In the genomic region with DNA sequence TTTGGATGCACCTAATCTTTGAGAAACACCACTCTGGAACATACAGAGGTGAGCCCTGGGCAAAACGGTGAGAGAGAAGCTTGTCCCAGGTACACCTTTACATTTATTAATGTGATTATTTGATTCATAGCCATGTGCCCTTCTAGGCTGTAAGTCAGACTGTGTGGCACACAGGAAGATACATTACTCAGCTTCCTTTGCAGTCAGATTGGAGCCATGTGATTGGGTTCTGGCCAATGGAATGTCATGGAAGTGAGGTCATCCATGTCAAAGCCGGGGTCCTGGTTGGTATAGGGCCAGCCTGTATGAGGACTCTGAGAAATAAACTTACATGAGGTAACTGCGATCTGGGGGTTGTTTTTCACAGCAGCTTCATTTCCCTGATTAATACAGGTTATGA, we compare ENCODE assay signal across 15 cellular contexts.
DNase-seq lines count a peak whose midpoint lies in the region; ATAC-seq and TF ChIP-seq lines count a peak whose summit lies in the region.
"Had no signal": no experiment of that assay in that cellular context is flagged by ENCODE, and none has a peak within 500 bp of the region (broad histone marks: within the 10 kb centered on the region; RNA-seq: fewer than 3 reads in every experiment).

No MANE protein-coding gene starts in this region.

- no peak overlapping the region for H3K27ac ChIP-seq in osteoblast (ENCODE audit: low read depth, low read length)
- H3K27ac ChIP-seq: SK-N-MC had no signal

- H3K4me2 ChIP-seq in osteoblast (ENCODE audit: insufficient read depth, low read length), result peak overlapping the region; percentile 7

- H3K79me2 ChIP-seq in osteoblast (ENCODE audit: insufficient read depth, low read length), result no peaks in the 10 kb centered on the region

- H3K4me1 Mint-ChIP-seq in activated T-helper 2 cell treated with anti-CD3 and anti-CD28 coated beads, Interferon-gamma antibody, Interleukin-2, Interleukin-4, amounts not matched to agents 10 μg/mL and 5 μg/mL and 100 μg/mL, durations not matched to agents 14 hours and 24 hours and 36 hours (ENCODE audit: low read depth), result peaks cover 15% of the 10 kb centered on the region

- no peaks in the 10 kb centered on the region for H4K20me1 ChIP-seq in osteoblast (ENCODE audit: insufficient read depth, low read length)
- H4K20me1 ChIP-seq: BLaER1 treated with 17β-estradiol and CSF1 and Interleukin-3, amounts not matched to agents 10 nM and 100 nM had no signal

- H3K4me3 Mint-ChIP-seq in activated T-helper 2 cell treated with anti-CD3 and anti-CD28 coated beads, Interferon-gamma antibody, Interleukin-2, Interleukin-4, amounts not matched to agents 10 μg/mL and 5 μg/mL and 100 μg/mL, durations not matched to agents 14 hours and 24 hours and 36 hours (ENCODE audit: low read depth), result no peak overlapping the region

- TF ChIP-seq CTCF in osteoblast (IDR thresholded peaks at IDR 0.05; ENCODE audit: extremely low read depth, low read depth, low read length), result no peak

- no peak overlapping the region for H3K27ac Mint-ChIP-seq in activated T-helper 2 cell treated with anti-CD3 and anti-CD28 coated beads, Interferon-gamma antibody, Interleukin-2, Interleukin-4, amounts not matched to agents 10 μg/mL and 5 μg/mL and 100 μg/mL, durations not matched to agents 14 hours and 24 hours and 36 hours

- H3K36me3 Mint-ChIP-seq in activated T-helper 2 cell treated with anti-CD3 and anti-CD28 coated beads, Interferon-gamma antibody, Interleukin-2, Interleukin-4, amounts not matched to agents 10 μg/mL and 5 μg/mL and 100 μg/mL, durations not matched to agents 14 hours and 24 hours and 36 hours (ENCODE audit: low read depth), result no peaks in the 10 kb centered on the region

- H3K27me3 ChIP-seq in osteoblast (ENCODE audit: insufficient read depth, low read length), result no peaks in the 10 kb centered on the region
- H3K27me3 ChIP-seq: BLaER1 treated with 17β-estradiol and CSF1 and Interleukin-3, amounts not matched to agents 10 nM and 100 nM had no signal

- DNase-seq in ELR (ENCODE audit: low read depth), result peak; percentile 78
- DNase-seq in NCI-H226, result peak; percentile 69
- DNase-seq in dermis blood vessel endothelial cell, result peak; percentile 89
- peak; percentile 22 for DNase-seq in osteoblast (ENCODE audit: insufficient read length, low spot score, missing footprints)
- no peak for DNase-seq in activated T-helper 2 cell treated with anti-CD3 and anti-CD28 coated beads, Interferon-gamma antibody, Interleukin-2, Interleukin-4, amounts not matched to agents 10 μg/mL and 5 μg/mL and 100 μg/mL, durations not matched to agents 14 hours and 24 hours and 36 hours (ENCODE audit: low spot score)
- DNase-seq in NCI-H2171 treated with DMSO at 0.1 percent for 48 hours (lab: John Stamatoyannopoulos, UW), result no peak
- DNase-seq in left lobe of liver (ENCODE audit: low spot score), result no peak
- DNase-seq in stimulated activated CD4-positive, alpha-beta T cell treated with anti-CD3 and anti-CD28 coated beads, Interleukin-4, amount 100 ng/mL, for 24 hours, result no peak
- DNase-seq: islet precursor cell; NCI-H2081 treated with DMSO at 0.1 percent for 48 hours; stimulated activated CD4-positive, alpha-beta T cell treated with anti-CD3 and anti-CD28 coated beads, Interleukin-1b, Interleukin-23, amount 100 ng/mL, for 48 hours had no signal

- H3K4me1 ChIP-seq in osteoblast (ENCODE audit: insufficient read depth, low read length), result peaks cover 49% of the 10 kb centered on the region
- H3K4me1 ChIP-seq: prostate gland had no signal

- no peak for ATAC-seq in left lobe of liver
- ATAC-seq: GM12878 had no signal

- intact Hi-C loops in activated T-helper 2 cell treated with anti-CD3 and anti-CD28 coated beads, Interferon-gamma antibody, Interleukin-2, Interleukin-4, amounts not matched to agents 10 μg/mL and 5 μg/mL and 100 μg/mL, durations not matched to agents 14 hours and 24 hours and 36 hours (cut with micrococcal nuclease), result no loop called here

- no peak overlapping the region for H2AFZ ChIP-seq in osteoblast (ENCODE audit: low read length)

- H3K9me3 ChIP-seq in osteoblast (ENCODE audit: low read depth, low read length), result no peaks in the 10 kb centered on the region
- H3K9me3 ChIP-seq: BLaER1 treated with 17β-estradiol and CSF1 and Interleukin-3, amounts not matched to agents 10 nM and 100 nM; prostate gland had no signal

- H3K4me3 ChIP-seq in osteoblast (ENCODE audit: insufficient read depth, low read length), result no peak overlapping the region
- H3K4me3 ChIP-seq: BLaER1 treated with 17β-estradiol and CSF1 and Interleukin-3, amounts not matched to agents 10 nM and 100 nM; GM12878; prostate gland; SK-N-MC had no signal

- H3K36me3 ChIP-seq in osteoblast (ENCODE audit: insufficient read depth, low read length), result no peaks in the 10 kb centered on the region
- H3K36me3 ChIP-seq: BLaER1 treated with 17β-estradiol and CSF1 and Interleukin-3, amounts not matched to agents 10 nM and 100 nM; prostate gland had no signal

- H3K27me3 Mint-ChIP-seq in activated T-helper 2 cell treated with anti-CD3 and anti-CD28 coated beads, Interferon-gamma antibody, Interleukin-2, Interleukin-4, amounts not matched to agents 10 μg/mL and 5 μg/mL and 100 μg/mL, durations not matched to agents 14 hours and 24 hours and 36 hours (ENCODE audit: low read depth), result no peaks in the 10 kb centered on the region

- H3K9me3 Mint-ChIP-seq in activated T-helper 2 cell treated with anti-CD3 and anti-CD28 coated beads, Interferon-gamma antibody, Interleukin-2, Interleukin-4, amounts not matched to agents 10 μg/mL and 5 μg/mL and 100 μg/mL, durations not matched to agents 14 hours and 24 hours and 36 hours, result no peaks in the 10 kb centered on the region

Comparison
In these comparisons a context has a peak if more than half of its experiments do, and no peak if none do; other contexts are left out.
1. DNase-seq: peak in ELR (single experiment), NCI-H226 (single experiment), dermis blood vessel endothelial cell (single experiment) and osteoblast (single experiment); none in activated T-helper 2 cell treated with anti-CD3 and anti-CD28 coated beads, Interferon-gamma antibody, Interleukin-2, Interleukin-4, amounts not matched to agents 10 μg/mL and 5 μg/mL and 100 μg/mL, durations not matched to agents 14 hours and 24 hours and 36 hours (single experiment), NCI-H2171 treated with DMSO at 0.1 percent for 48 hours (single experiment), left lobe of liver (single experiment) and stimulated activated CD4-positive, alpha-beta T cell treated with anti-CD3 and anti-CD28 coated beads, Interleukin-4, amount 100 ng/mL, for 24 hours (single experiment).